37 cellular contexts compared by ENCODE assay signal in genomic region chr1:71817028-71817427, GRCh38.
"Had no signal": no experiment of that assay in that cellular context is flagged by ENCODE, and none has a peak within 500 bp of the region (broad histone marks: within the 10 kb centered on the region; RNA-seq: fewer than 3 reads in every experiment).

No MANE protein-coding gene starts in this region.

- H3K9me3 Mint-ChIP-seq: activated CD4-positive, alpha-beta T cell treated with anti-CD3 and anti-CD28 coated beads, Interleukin-2, amount 10 ng/mL, durations not matched to agents 24 days and 14 days; activated CD8-positive, alpha-beta T cell treated with anti-CD3 and anti-CD28 coated beads for 36 hours; activated naive CD4-positive, alpha-beta T cell treated with anti-CD3 and anti-CD28 coated beads for 36 hours; activated naive CD8-positive, alpha-beta T cell treated with anti-CD3 and anti-CD28 coated beads for 36 hours; activated T-helper 1 cell treated with anti-CD3 and anti-CD28 coated beads, Interleukin-12 subunit alpha, Interleukin-12 subunit beta, Interleukin-2, Interleukin-4 antibody, amounts not matched to agents 30 ng/mL and 10 ng/mL and 1 ng/mL, durations not matched to agents 14 hours and 24 hours and 36 hours; T-helper 2 cell treated with Interferon-gamma antibody and Interleukin-4, amounts not matched to agents 5 μg/mL and 100 μg/mL, for 36 hours had no signal

- H3K36me3 Mint-ChIP-seq: activated CD4-positive, alpha-beta memory T cell treated with anti-CD3 and anti-CD28 coated beads for 36 hours; activated naive CD4-positive, alpha-beta T cell treated with anti-CD3 and anti-CD28 coated beads, Interleukin-2, amount 50 U/mL, for 72 hours; activated naive CD8-positive, alpha-beta T cell treated with anti-CD3 and anti-CD28 coated beads for 36 hours; brain had no signal

- H3K9me3 ChIP-seq: adrenal gland, colonic mucosa had no signal

- H3K4me1 ChIP-seq: adrenal gland, colonic mucosa had no signal

- H3K4me3 ChIP-seq: adrenal gland, cardiac muscle cell, colonic mucosa had no signal

- H3K27ac Mint-ChIP-seq: activated B cell treated with CpG ODN at 0.5 μM for 24 hours; activated CD4-positive, alpha-beta memory T cell treated with anti-CD3 and anti-CD28 coated beads for 36 hours; activated CD4-positive, alpha-beta T cell treated with anti-CD3 and anti-CD28 coated beads, Interleukin-2, amount 10 ng/mL, durations not matched to agents 24 days and 14 days; activated CD8-positive, alpha-beta T cell treated with anti-CD3 and anti-CD28 coated beads for 36 hours; activated naive CD4-positive, alpha-beta T cell treated with anti-CD3 and anti-CD28 coated beads for 36 hours; activated naive CD4-positive, alpha-beta T cell treated with anti-CD3 and anti-CD28 coated beads, Interleukin-2, amount 50 U/mL, for 72 hours; activated naive CD8-positive, alpha-beta T cell treated with anti-CD3 and anti-CD28 coated beads for 36 hours; activated T-cell treated with anti-CD3 and anti-CD28 coated beads, Interleukin-2, amount 50 U/mL, for 72 hours; activated T-helper 1 cell treated with anti-CD3 and anti-CD28 coated beads, Interleukin-12 subunit alpha, Interleukin-12 subunit beta, Interleukin-2, Interleukin-4 antibody, amounts not matched to agents 30 ng/mL and 10 ng/mL and 1 ng/mL, durations not matched to agents 14 hours and 24 hours and 36 hours; activated T-helper 17 cell treated with anti-CD3 and anti-CD28 coated beads, Interleukin-2, amount 50 U/mL, for 72 hours; brain; T-helper 2 cell treated with Interferon-gamma antibody and Interleukin-4, amounts not matched to agents 5 μg/mL and 100 μg/mL, for 36 hours had no signal

- H3K27ac ChIP-seq: adrenal gland, cardiac muscle cell, colonic mucosa, VCaP had no signal

- FAIRE-seq: bronchial epithelial cell, TTC549 had no signal

- H3K4me3 Mint-ChIP-seq: activated B cell treated with CpG ODN at 0.5 μM for 24 hours; activated CD4-positive, alpha-beta memory T cell treated with anti-CD3 and anti-CD28 coated beads for 36 hours; activated CD4-positive, alpha-beta T cell treated with anti-CD3 and anti-CD28 coated beads, Interleukin-2, amount 10 ng/mL, durations not matched to agents 24 days and 14 days; activated CD8-positive, alpha-beta T cell treated with anti-CD3 and anti-CD28 coated beads for 36 hours; activated naive CD4-positive, alpha-beta T cell treated with anti-CD3 and anti-CD28 coated beads for 36 hours; activated naive CD8-positive, alpha-beta T cell treated with anti-CD3 and anti-CD28 coated beads for 36 hours; activated T-cell treated with anti-CD3 and anti-CD28 coated beads, Interleukin-2, amount 50 U/mL, for 4 hours; activated T-cell treated with anti-CD3 and anti-CD28 coated beads, Interleukin-2, amount 50 U/mL, for 72 hours; activated T-helper 1 cell treated with anti-CD3 and anti-CD28 coated beads, Interleukin-12 subunit alpha, Interleukin-12 subunit beta, Interleukin-2, Interleukin-4 antibody, amounts not matched to agents 30 ng/mL and 10 ng/mL and 1 ng/mL, durations not matched to agents 14 hours and 24 hours and 36 hours; activated T-helper 17 cell treated with anti-CD3 and anti-CD28 coated beads, Interleukin-2, amount 50 U/mL, for 72 hours; brain; central memory CD8-positive, alpha-beta T cell; T-helper 2 cell treated with Interferon-gamma antibody and Interleukin-4, amounts not matched to agents 5 μg/mL and 100 μg/mL, for 36 hours had no signal

- ATAC-seq: activated CD8-positive, alpha-beta T cell treated with anti-CD3 and anti-CD28 coated beads for 36 hours; activated naive CD4-positive, alpha-beta T cell treated with anti-CD3 and anti-CD28 coated beads, Interleukin-2, amount 50 U/mL, for 72 hours; activated T-cell treated with anti-CD3 and anti-CD28 coated beads, Interleukin-2, amount 50 U/mL, for 4 hours; activated T-cell treated with anti-CD3 and anti-CD28 coated beads, Interleukin-2, amount 50 U/mL, for 72 hours; activated T-helper 17 cell treated with anti-CD3 and anti-CD28 coated beads, Interleukin-2, amount 50 U/mL, for 72 hours had no signal

- H3K27me3 Mint-ChIP-seq: activated B cell treated with CpG ODN at 0.5 μM for 24 hours; activated CD4-positive, alpha-beta memory T cell treated with anti-CD3 and anti-CD28 coated beads for 36 hours; activated CD4-positive, alpha-beta T cell treated with anti-CD3 and anti-CD28 coated beads, Interleukin-2, amount 10 ng/mL, durations not matched to agents 24 days and 14 days; activated naive CD8-positive, alpha-beta T cell treated with anti-CD3 and anti-CD28 coated beads for 36 hours; activated T-helper 17 cell treated with anti-CD3 and anti-CD28 coated beads, Interleukin-2, amount 50 U/mL, for 72 hours; brain; central memory CD8-positive, alpha-beta T cell had no signal

- DNase-seq: activated B cell treated with CpG ODN at 0.5 μM for 24 hours; activated CD4-positive, alpha-beta memory T cell treated with anti-CD3 and anti-CD28 coated beads for 36 hours; activated CD4-positive, alpha-beta T cell treated with anti-CD3 and anti-CD28 coated beads for 4 hours; activated CD4-positive, alpha-beta T cell treated with anti-CD3 and anti-CD28 coated beads, Interleukin-2, amount 10 ng/mL, durations not matched to agents 24 days and 14 days; activated CD4-positive, alpha-beta T cell treated with anti-CD3 and anti-CD28 coated beads, Interleukin-2, amount 50 U/mL, for 1 hour; activated CD4-positive, alpha-beta T cell treated with anti-CD3 and anti-CD28 coated beads, Interleukin-2, amount 50 U/mL, for 4 hours; activated CD4-positive, CD25-positive, alpha-beta regulatory T cell treated with anti-CD3 and anti-CD28 coated beads, Interleukin-2, amount 50 U/mL, for 72 hours; activated CD8-positive, alpha-beta memory T cell treated with anti-CD3 and anti-CD28 coated beads, Interleukin-2, amount 50 U/mL, for 4 hours; activated CD8-positive, alpha-beta T cell treated with anti-CD3 and anti-CD28 coated beads for 36 hours; activated effector memory CD4-positive, alpha-beta T cell treated with anti-CD3 and anti-CD28 coated beads, Interleukin-2, amount 50 U/mL, for 16 hours; activated gamma-delta T cell treated with Interleukin-2 at 50 U/mL for 16 hours; activated naive CD4-positive, alpha-beta T cell; activated naive CD4-positive, alpha-beta T cell treated with anti-CD3 and anti-CD28 coated beads for 36 hours; activated naive CD4-positive, alpha-beta T cell treated with anti-CD3 and anti-CD28 coated beads, Interleukin-2, amount 50 U/mL, for 16 hours; activated naive CD8-positive, alpha-beta T cell treated with anti-CD3 and anti-CD28 coated beads for 36 hours; activated T-cell treated with anti-CD3 and anti-CD28 coated beads for 4 hours; activated T-cell treated with anti-CD3 and anti-CD28 coated beads, Interleukin-2, amount 50 U/mL, for 1 hour; activated T-cell treated with anti-CD3 and anti-CD28 coated beads, Interleukin-2, amount 50 U/mL, for 4 hours; activated T-cell treated with anti-CD3 and anti-CD28 coated beads, Interleukin-2, amount 50 U/mL, for 72 hours; adrenal gland; amniotic stem cell; aorta; caudate nucleus; cerebellar nuclear complex; colonic mucosa; T-helper 2 cell; T-helper 9 cell had no signal

- H3K4me1 Mint-ChIP-seq: activated B cell treated with CpG ODN at 0.5 μM for 24 hours; activated CD4-positive, alpha-beta T cell treated with anti-CD3 and anti-CD28 coated beads, Interleukin-2, amount 10 ng/mL, durations not matched to agents 24 days and 14 days; activated naive CD8-positive, alpha-beta T cell treated with anti-CD3 and anti-CD28 coated beads for 36 hours; activated T-helper 17 cell treated with anti-CD3 and anti-CD28 coated beads, Interleukin-2, amount 50 U/mL, for 72 hours; brain; central memory CD8-positive, alpha-beta T cell had no signal

- H3K36me3 ChIP-seq: adrenal gland, cardiac muscle cell, colonic mucosa had no signal

- H3K27me3 ChIP-seq: adrenal gland, cardiac muscle cell, colonic mucosa had no signal
